8 cellular contexts compared by ENCODE assay signal in the genomic region with DNA sequence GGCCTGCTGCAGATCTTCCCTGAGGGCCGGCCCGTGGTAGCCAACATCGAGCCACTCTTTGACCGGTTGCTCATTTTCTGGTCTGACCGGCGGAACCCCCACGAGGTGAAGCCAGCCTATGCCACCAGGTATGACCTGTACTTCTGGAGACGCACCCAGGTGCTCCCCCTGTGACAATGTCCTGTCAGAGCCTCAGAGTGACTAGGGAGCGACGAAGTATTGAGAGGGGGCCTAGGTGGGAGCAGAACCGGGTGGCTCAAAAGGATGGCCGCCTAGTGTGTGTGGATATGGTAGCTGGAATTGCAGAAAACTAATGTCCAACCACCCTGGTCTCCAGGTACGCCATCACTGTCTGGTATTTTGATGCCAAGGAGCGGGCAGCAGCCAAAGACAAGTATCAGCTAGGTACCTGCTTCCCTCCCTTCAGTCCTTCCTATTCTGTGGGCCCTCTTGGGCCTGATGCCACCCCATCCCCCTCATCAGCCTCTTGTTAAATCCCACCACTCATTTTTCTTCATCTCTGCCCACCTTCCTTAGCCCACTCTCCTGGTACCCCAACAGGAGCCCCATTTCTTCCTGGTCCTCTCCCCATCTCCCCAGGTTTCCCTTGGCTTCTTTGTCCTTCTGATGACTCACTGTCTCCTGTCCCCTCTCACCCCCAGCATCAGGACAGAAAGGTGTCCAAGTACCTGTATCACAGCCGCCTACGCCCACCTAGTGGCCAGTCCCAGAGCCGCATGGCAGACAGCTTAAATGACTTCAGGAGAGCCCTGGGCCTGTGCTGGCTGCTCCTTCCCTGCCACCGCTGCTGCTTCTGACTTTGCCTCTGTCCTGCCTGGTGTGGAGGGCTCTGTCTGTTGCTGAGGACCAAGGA. TPM values are rescaled to one million over a fixed set of nuclear protein-coding genes. Genes with fewer than 3 reads are reported as not detected.
DNase-seq lines count a peak whose midpoint lies in the region; ATAC-seq and TF ChIP-seq lines count a peak whose summit lies in the region.

No MANE protein-coding gene starts in this region.

- H3K27ac Mint-ChIP-seq in endothelial cell (ENCODE audit: unreplicated experiment) = peak overlapping the region; percentile 51

- H3K4me3 ChIP-seq in OCI-LY7 (ENCODE audit: low read depth, low read length, poor library complexity, severe bottlenecking) (no peak overlapping the region), retinal pigment epithelial cell (ENCODE audit: low read length) (no peak overlapping the region), testis (no peak overlapping the region)

- H3K27me3 Mint-ChIP-seq in endothelial cell (ENCODE audit: unreplicated experiment) = peaks cover 19% of the 10 kb centered on the region

- CTCF ChIA-PET in OCI-LY7 (lab: Charles Lee; ENCODE audit: unreplicated experiment) = interaction anchor here (1.0 kb wide), 1 partner anchor 54 kb away, joined by 4 read pairs; no protein-coding TSS in a partner anchor

- DNase-seq in NCI-H146 (lab: John Stamatoyannopoulos, UW) = peak; percentile 29
- no peak for DNase-seq in NCI-H146 treated with DMSO at 0.1 percent for 48 hours (lab: John Stamatoyannopoulos, UW; ENCODE audit: unreplicated experiment)
- peak; percentile 48 for DNase-seq in OCI-LY7 (ENCODE audit: low spot score)
- DNase-seq in endothelial cell (ENCODE audit: low spot score) = peak; percentile 47
- no peak for DNase-seq in retinal pigment epithelial cell (ENCODE audit: low read depth)
- DNase-seq in stimulated activated CD4-positive, alpha-beta T cell treated with anti-CD3 and anti-CD28 coated beads, Interleukin-4, amount 100 ng/mL, for 24 hours = no peak
- no peak for DNase-seq in testis

- no peak for ATAC-seq in GM21717 (IDR thresholded peaks at IDR 0.05; ENCODE audit: unreplicated experiment)

- peak overlapping the region; percentile 82 for H3K4me3 Mint-ChIP-seq in endothelial cell (ENCODE audit: unreplicated experiment)

- peaks cover 21% of the 10 kb centered on the region for H3K36me3 Mint-ChIP-seq in endothelial cell (ENCODE audit: low read depth, unreplicated experiment)

- no peak overlapping the region for H3K27ac ChIP-seq in OCI-LY7 (ENCODE audit: low read depth, low read length, poor library complexity, severe bottlenecking)
- peak overlapping the region in 1 of 2 donors; percentile 72 for H3K27ac ChIP-seq in testis

- peaks cover 60% of the 10 kb centered on the region for H3K4me1 ChIP-seq in OCI-LY7 (ENCODE audit: insufficient read depth, low read length, poor library complexity, severe bottlenecking)
- H3K4me1 ChIP-seq in testis = peaks cover 52% of the 10 kb centered on the region

- H3K79me2 ChIP-seq in OCI-LY7 (ENCODE audit: insufficient read depth, low read depth, low read length) = peaks cover 41% of the 10 kb centered on the region; the same call in 1 of the 2 replicates

- H3K9me2 ChIP-seq in OCI-LY7 (ENCODE audit: insufficient read depth, low read length) = no peaks in the 10 kb centered on the region

- TF ChIP-seq CTCF in OCI-LY7 (conservative IDR thresholded peaks at IDR 0.05; ENCODE audit: low read length) (peak; percentile 55), endothelial cell (IDR thresholded peaks at IDR 0.05; ENCODE audit: unreplicated experiment) (peak; percentile 37), retinal pigment epithelial cell (conservative IDR thresholded peaks at IDR 0.05; ENCODE audit: low read depth, low read length) (peak; percentile 47), testis (IDR thresholded peaks at IDR 0.05) (no peak)

- H3K4me2 ChIP-seq in OCI-LY7 (ENCODE audit: low read length) = peak overlapping the region; percentile 18; the same call in 1 of the 2 replicates

- POLR2A ChIA-PET in OCI-LY7 (lab: Charles Lee) = no interaction called here

- H3K36me3 ChIP-seq in OCI-LY7 (ENCODE audit: insufficient read depth, low read length) (peaks cover 76% of the 10 kb centered on the region), testis (ENCODE audit: low read depth, missing control alignments) (no peaks in the 10 kb centered on the region)

- no peak for TF ChIP-seq POLR2A in testis (IDR thresholded peaks at IDR 0.05)

- H3K4me1 Mint-ChIP-seq in endothelial cell (ENCODE audit: unreplicated experiment) = peaks cover 71% of the 10 kb centered on the region

- intact Hi-C loops in OCI-LY7 (cut with micrococcal nuclease; ENCODE audit: unreplicated experiment) (loop anchor here (1.0 kb wide), 1 partner anchor 144 kb away; no protein-coding TSS in a partner anchor), testis (cut with DNase I; ENCODE audit: low total_unique reads) (no loop called here)

- WGBS in testis, 2 donors = 64 to 83% methylated on average over 7 to 18 of the region's 18 CpGs

- H2AFZ ChIP-seq in OCI-LY7 (ENCODE audit: low read length) = no peak overlapping the region

- H3K9me3 ChIP-seq in OCI-LY7 (ENCODE audit: low read length) (no peaks in the 10 kb centered on the region), testis (no peaks in the 10 kb centered on the region)

- H3K9me3 Mint-ChIP-seq in endothelial cell (ENCODE audit: unreplicated experiment) = no peaks in the 10 kb centered on the region

- H4K20me1 ChIP-seq in OCI-LY7 (ENCODE audit: insufficient read depth, low read length) = peaks cover 21% of the 10 kb centered on the region; the same call in 1 of the 2 replicates

- no TSS peak for BruUV-seq in OCI-LY7 (replicated peaks; lab: Mats Ljungman, UMichigan)

- H3K27me3 ChIP-seq in testis = no peaks in the 10 kb centered on the region

RNA-seq across cellular contexts. Expression of gene EGLN2, which starts 8.4 kb away (rescaled TPM):
- 76.1 and 81.6 TPM in 2 replicates for total RNA-seq in OCI-LY7 (2014; rRNA removed; shearing (Covaris generic))
- total RNA-seq in OCI-LY7 (2022) = 87.9 and 90.8 TPM in 2 replicates
- total RNA-seq in endothelial cell (ENCODE audit: unreplicated experiment) = 146 TPM
- 100 to 1,000 TPM; 245 to 260 TPM for total RNA-seq in testis
- polyA plus RNA-seq in testis (ENCODE audit: insufficient read depth, low read depth, low replicate concordance) = 489 TPM

RNA-seq across cellular contexts. Expression of gene RAB4B, which starts 29.3 kb away (rescaled TPM):
- total RNA-seq in OCI-LY7 (2014; rRNA removed; shearing (Covaris generic)) = 32.2 and 37.1 TPM in 2 replicates
- total RNA-seq in OCI-LY7 (2022) = 51.3 and 56.3 TPM in 2 replicates
- 29.2 TPM for total RNA-seq in endothelial cell (ENCODE audit: unreplicated experiment)
- total RNA-seq in testis = 10 to 100 TPM; 44.7 to 49.3 TPM
- polyA plus RNA-seq in testis (ENCODE audit: insufficient read depth, low read depth, low replicate concordance) = 46.7 TPM

RNA-seq across cellular contexts. Expression of gene MIA, which starts 32.1 kb away (rescaled TPM):
- total RNA-seq in OCI-LY7 (2014; rRNA removed; shearing (Covaris generic)) = not detected in 2 replicates
- total RNA-seq in OCI-LY7 (2022) (not detected in 2 replicates), endothelial cell (ENCODE audit: unreplicated experiment) (not detected), testis (1 to 10 TPM; 2.4 to 2.8 TPM)
- 2.9 TPM for polyA plus RNA-seq in testis (ENCODE audit: insufficient read depth, low read depth, low replicate concordance)

RNA-seq across cellular contexts. Expression of gene CYP2A6, which starts 42.9 kb away (rescaled TPM):
- not detected in 2 replicates for total RNA-seq in OCI-LY7 (2014; rRNA removed; shearing (Covaris generic))
- total RNA-seq in OCI-LY7 (2022) (not detected in 2 replicates), endothelial cell (ENCODE audit: unreplicated experiment) (not detected), testis (not detected)
- polyA plus RNA-seq in testis (ENCODE audit: insufficient read depth, low read depth, low replicate concordance) = not detected

RNA-seq across cellular contexts. Expression of gene SNRPA, which starts 56.4 kb away (rescaled TPM):
- 315 and 328 TPM in 2 replicates for total RNA-seq in OCI-LY7 (2014; rRNA removed; shearing (Covaris generic))
- total RNA-seq in OCI-LY7 (2022) = 214 and 244 TPM in 2 replicates
- total RNA-seq in endothelial cell (ENCODE audit: unreplicated experiment) = 101 TPM
- total RNA-seq in testis = 10 to 100 TPM; 89.8 to 91.5 TPM
- 67.8 TPM for polyA plus RNA-seq in testis (ENCODE audit: insufficient read depth, low read depth, low replicate concordance)

Comparison
In these comparisons a context has a peak if more than half of its experiments do, and no peak if none do; other contexts are left out.
1. DNase-seq: peak in NCI-H146 (single experiment), OCI-LY7 (single experiment) and endothelial cell (single experiment); none in NCI-H146 treated with DMSO at 0.1 percent for 48 hours (single experiment), retinal pigment epithelial cell (single experiment), stimulated activated CD4-positive, alpha-beta T cell treated with anti-CD3 and anti-CD28 coated beads, Interleukin-4, amount 100 ng/mL, for 24 hours (single experiment) and testis (single experiment).
2. CTCF ChIP-seq: peak in OCI-LY7 (single experiment), endothelial cell (single experiment) and retinal pigment epithelial cell (single experiment); none in testis (0 of 3).